ENCODE assay signal across 34 cellular contexts in the genomic region with DNA sequence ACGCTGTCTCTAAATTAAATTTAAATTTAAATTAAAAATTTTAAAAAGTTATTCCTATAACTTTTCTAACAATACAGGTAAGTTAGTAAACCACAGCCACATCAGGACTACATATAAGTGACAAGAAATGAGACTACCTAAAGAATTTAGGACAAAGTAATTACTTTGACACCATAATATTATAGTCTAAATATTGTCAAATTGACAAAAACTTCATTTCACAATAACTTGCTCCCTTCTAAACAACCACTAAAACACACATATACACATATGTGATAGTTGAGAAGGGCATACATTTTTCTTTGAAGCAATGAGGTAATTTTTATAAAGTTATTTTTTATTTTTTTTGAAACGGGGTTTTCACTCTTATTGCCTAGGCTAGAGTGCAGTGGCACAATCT. TPM values are rescaled to one million over a fixed set of nuclear protein-coding genes. Genes with fewer than 3 reads are reported as not detected.
"Had no signal": no experiment of that assay in that cellular context is flagged by ENCODE, and none has a peak within 500 bp of the region (broad histone marks: within the 10 kb centered on the region; RNA-seq: fewer than 3 reads in every experiment).

No MANE protein-coding gene starts in this region.

- DNase-seq: activated effector memory CD4-positive, alpha-beta T cell treated with anti-CD3 and anti-CD28 coated beads, Interleukin-2, amount 50 U/mL, for 16 hours; activated effector memory CD4-positive, alpha-beta T cell treated with Interleukin-2 at 50 U/mL for 16 hours; activated gamma-delta T cell; activated gamma-delta T cell treated with Interleukin-2 at 50 U/mL for 16 hours; activated naive CD4-positive, alpha-beta T cell; activated naive CD4-positive, alpha-beta T cell treated with anti-CD3 and anti-CD28 coated beads for 36 hours; activated naive CD4-positive, alpha-beta T cell treated with anti-CD3 and anti-CD28 coated beads, Interleukin-2, amount 10 ng/mL, durations not matched to agents 7 days and 5 days; activated naive CD4-positive, alpha-beta T cell treated with anti-CD3 and anti-CD28 coated beads, Interleukin-2, amount 50 U/mL, for 16 hours; activated naive CD4-positive, alpha-beta T cell treated with Interleukin-2 at 50 U/mL for 16 hours; activated naive CD8-positive, alpha-beta T cell treated with anti-CD3 and anti-CD28 coated beads for 36 hours; activated naive CD8-positive, alpha-beta T cell treated with anti-CD3 and anti-CD28 coated beads, Interleukin-2, amount 10 ng/mL, durations not matched to agents 7 days and 5 days; activated naive CD8-positive, alpha-beta T cell treated with anti-CD3 and anti-CD28 coated beads, Interleukin-2, amount 50 U/mL, for 24 hours; activated T-cell treated with anti-CD3 and anti-CD28 coated beads, Interleukin-2, amount 50 U/mL, for 1 hour; activated T-cell treated with anti-CD3 and anti-CD28 coated beads, Interleukin-2, amount 50 U/mL, for 24 hours; activated T-cell treated with anti-CD3 and anti-CD28 coated beads, Interleukin-2, amount 50 U/mL, for 4 hours; activated T-cell treated with anti-CD3 and anti-CD28 coated beads, Interleukin-2, amount 50 U/mL, for 48 hours; activated T-cell treated with anti-CD3 and anti-CD28 coated beads, Interleukin-2, amount 50 U/mL, for 72 hours; adrenal gland; amniotic stem cell; amygdala; anterior cingulate cortex; aorta; body of pancreas; brain microvascular endothelial cell; caudate nucleus; central memory CD4-positive, alpha-beta T cell; cerebellar nuclear complex had no signal

- FAIRE-seq: astrocyte, bronchial epithelial cell had no signal

- H3K4me3 ChIP-seq: adrenal gland, ascending aorta, body of pancreas, breast epithelium, cardiac muscle cell had no signal

- H3K27me3 ChIP-seq: adrenal gland, ascending aorta, body of pancreas, brain microvascular endothelial cell, breast epithelium, cardiac muscle cell had no signal

- ATAC-seq: activated naive CD4-positive, alpha-beta T cell treated with anti-CD3 and anti-CD28 coated beads, Interleukin-2, amount 50 U/mL, for 72 hours; activated naive CD8-positive, alpha-beta T cell treated with anti-CD3 and anti-CD28 coated beads, Interleukin-2, amount 50 U/mL, for 24 hours; activated T-cell treated with anti-CD3 and anti-CD28 coated beads, Interleukin-2, amount 50 U/mL, for 4 hours; activated T-cell treated with anti-CD3 and anti-CD28 coated beads, Interleukin-2, amount 50 U/mL, for 72 hours; activated T-helper 17 cell treated with anti-CD3 and anti-CD28 coated beads, Interleukin-2, amount 50 U/mL, for 72 hours; body of pancreas had no signal

- H3K36me3 ChIP-seq: adrenal gland, ascending aorta, brain microvascular endothelial cell, breast epithelium, cardiac muscle cell had no signal

- H3K9me3 ChIP-seq: adrenal gland, ascending aorta, body of pancreas, breast epithelium had no signal

- H3K4me1 ChIP-seq: adrenal gland, ascending aorta, body of pancreas, breast epithelium had no signal

- H3K27ac ChIP-seq: adrenal gland, ascending aorta, body of pancreas, brain microvascular endothelial cell, breast epithelium, cardiac muscle cell had no signal

RNA-seq across cellular contexts. Expression of a gene that starts 31.6 kb away (rescaled TPM):
- total RNA-seq: ascending aorta had no signal
